In the genomic region with DNA sequence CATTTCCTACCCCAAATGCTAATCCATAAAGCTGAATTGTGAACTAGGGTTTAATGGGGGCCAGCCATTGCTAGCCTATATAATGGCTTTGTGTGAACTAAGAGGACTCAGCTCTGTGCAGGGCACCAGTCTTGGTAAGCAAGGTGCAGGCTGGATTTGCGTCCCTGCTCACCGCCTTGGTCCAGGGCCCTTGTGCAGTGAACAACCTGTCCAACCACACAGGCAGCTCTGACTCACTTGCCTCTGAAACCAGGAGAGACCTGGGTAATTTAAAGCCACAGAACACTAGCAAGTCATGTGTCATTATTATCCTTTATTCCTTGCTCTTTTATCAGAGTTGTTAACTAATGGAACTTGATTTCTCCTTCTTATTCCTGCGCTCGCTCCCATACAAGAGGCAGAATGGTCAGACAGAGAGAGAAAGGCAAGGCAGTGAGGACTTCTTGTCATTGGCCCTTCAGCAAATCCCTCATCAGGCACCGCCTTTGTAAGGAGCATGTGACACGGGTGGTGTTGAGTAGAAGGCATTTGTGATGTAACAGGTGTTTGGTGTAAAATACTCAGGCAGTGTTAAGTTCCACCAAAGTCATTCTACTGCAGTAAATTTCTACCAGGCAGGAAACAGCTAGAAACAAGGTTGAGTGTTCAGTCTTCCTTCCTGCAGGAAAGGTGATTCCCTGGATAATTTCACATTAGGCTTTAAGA, we compare ENCODE assay signal across 2 cellular contexts.
TF ChIP-seq lines count a peak whose summit lies in the region.

No MANE protein-coding gene starts in this region.

TF ChIP-seq in HCT116, 20 proteins besides CTCF, POLR2A, EP300 and RAD21:
- no peak for TF ChIP-seq SIN3A (IDR thresholded peaks at IDR 0.05; ENCODE audit: low read depth)
- peak; percentile 27; the same call in 1 of the 2 replicates for TF ChIP-seq SP1 (IDR thresholded peaks at IDR 0.05; ENCODE audit: low read depth)
- TF ChIP-seq, protein P1, sequence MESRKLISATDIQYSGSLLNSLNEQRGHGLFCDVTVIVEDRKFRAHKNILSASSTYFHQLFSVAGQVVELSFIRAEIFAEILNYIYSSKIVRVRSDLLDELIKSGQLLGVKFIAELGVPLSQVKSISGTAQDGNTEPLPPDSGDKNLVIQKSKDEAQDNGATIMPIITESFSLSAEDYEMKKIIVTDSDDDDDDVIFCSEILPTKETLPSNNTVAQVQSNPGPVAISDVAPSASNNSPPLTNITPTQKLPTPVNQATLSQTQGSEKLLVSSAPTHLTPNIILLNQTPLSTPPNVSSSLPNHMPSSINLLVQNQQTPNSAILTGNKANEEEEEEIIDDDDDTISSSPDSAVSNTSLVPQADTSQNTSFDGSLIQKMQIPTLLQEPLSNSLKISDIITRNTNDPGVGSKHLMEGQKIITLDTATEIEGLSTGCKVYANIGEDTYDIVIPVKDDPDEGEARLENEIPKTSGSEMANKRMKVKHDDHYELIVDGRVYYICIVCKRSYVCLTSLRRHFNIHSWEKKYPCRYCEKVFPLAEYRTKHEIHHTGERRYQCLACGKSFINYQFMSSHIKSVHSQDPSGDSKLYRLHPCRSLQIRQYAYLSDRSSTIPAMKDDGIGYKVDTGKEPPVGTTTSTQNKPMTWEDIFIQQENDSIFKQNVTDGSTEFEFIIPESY (IDR thresholded peaks at IDR 0.05; ENCODE audit: extremely low read depth, insufficient replicate concordance, low read length): no peak
- TF ChIP-seq TCF7L2 (IDR thresholded peaks at IDR 0.05; ENCODE audit: borderline replicate concordance, extremely low read depth, insufficient read depth, insufficient read length): no peak
- TF ChIP-seq, protein P2, sequence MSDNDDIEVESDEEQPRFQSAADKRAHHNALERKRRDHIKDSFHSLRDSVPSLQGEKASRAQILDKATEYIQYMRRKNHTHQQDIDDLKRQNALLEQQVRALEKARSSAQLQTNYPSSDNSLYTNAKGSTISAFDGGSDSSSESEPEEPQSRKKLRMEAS (IDR thresholded peaks at IDR 0.05): peak; percentile 19; the same call in 1 of the 2 replicates
- TF ChIP-seq CEBPB (IDR thresholded peaks at IDR 0.05; ENCODE audit: low read depth): no peak

TF ChIP-seq in GM12878, 131 proteins besides CTCF, POLR2A, EP300 and RAD21:
- TF ChIP-seq, protein P3, sequence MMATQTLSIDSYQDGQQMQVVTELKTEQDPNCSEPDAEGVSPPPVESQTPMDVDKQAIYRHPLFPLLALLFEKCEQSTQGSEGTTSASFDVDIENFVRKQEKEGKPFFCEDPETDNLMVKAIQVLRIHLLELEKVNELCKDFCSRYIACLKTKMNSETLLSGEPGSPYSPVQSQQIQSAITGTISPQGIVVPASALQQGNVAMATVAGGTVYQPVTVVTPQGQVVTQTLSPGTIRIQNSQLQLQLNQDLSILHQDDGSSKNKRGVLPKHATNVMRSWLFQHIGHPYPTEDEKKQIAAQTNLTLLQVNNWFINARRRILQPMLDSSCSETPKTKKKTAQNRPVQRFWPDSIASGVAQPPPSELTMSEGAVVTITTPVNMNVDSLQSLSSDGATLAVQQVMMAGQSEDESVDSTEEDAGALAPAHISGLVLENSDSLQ (IDR thresholded peaks at IDR 0.05): peak; percentile 41; the same call in 1 of the 2 replicates
- no peak for TF ChIP-seq HDAC6 (IDR thresholded peaks at IDR 0.05; ENCODE audit: unreplicated experiment)
- TF ChIP-seq, protein P4, sequence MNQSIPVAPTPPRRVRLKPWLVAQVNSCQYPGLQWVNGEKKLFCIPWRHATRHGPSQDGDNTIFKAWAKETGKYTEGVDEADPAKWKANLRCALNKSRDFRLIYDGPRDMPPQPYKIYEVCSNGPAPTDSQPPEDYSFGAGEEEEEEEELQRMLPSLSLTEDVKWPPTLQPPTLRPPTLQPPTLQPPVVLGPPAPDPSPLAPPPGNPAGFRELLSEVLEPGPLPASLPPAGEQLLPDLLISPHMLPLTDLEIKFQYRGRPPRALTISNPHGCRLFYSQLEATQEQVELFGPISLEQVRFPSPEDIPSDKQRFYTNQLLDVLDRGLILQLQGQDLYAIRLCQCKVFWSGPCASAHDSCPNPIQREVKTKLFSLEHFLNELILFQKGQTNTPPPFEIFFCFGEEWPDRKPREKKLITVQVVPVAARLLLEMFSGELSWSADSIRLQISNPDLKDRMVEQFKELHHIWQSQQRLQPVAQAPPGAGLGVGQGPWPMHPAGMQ (IDR thresholded peaks at IDR 0.05; ENCODE audit: borderline replicate concordance): no peak
